1 cellular context compared by ENCODE assay signal in genomic region chr1:204314209-204314892, GRCh38.
TF ChIP-seq lines count a peak whose summit lies in the region.

No MANE protein-coding gene starts in this region.

TF ChIP-seq in HCT116, 20 proteins besides CTCF, POLR2A, EP300 and RAD21 (continued from another document):
- no peak for TF ChIP-seq ELF1 (IDR thresholded peaks at IDR 0.05; ENCODE audit: borderline replicate concordance, low read depth)
- no peak for TF ChIP-seq EZH2phosphoT487 (IDR thresholded peaks at IDR 0.05; ENCODE audit: borderline replicate concordance)
- peak; percentile 46 for TF ChIP-seq POLR2AphosphoS5 (IDR thresholded peaks at IDR 0.05; ENCODE audit: low read depth, low read length)
- peak; percentile 41 for TF ChIP-seq JUND (IDR thresholded peaks at IDR 0.05)
- TF ChIP-seq ATF3 (IDR thresholded peaks at IDR 0.05), result no peak
- peak; percentile 33; the same call in 1 of the 2 replicates for TF ChIP-seq MAX (IDR thresholded peaks at IDR 0.05)
